1 cellular context compared by ENCODE assay signal in the genomic region with DNA sequence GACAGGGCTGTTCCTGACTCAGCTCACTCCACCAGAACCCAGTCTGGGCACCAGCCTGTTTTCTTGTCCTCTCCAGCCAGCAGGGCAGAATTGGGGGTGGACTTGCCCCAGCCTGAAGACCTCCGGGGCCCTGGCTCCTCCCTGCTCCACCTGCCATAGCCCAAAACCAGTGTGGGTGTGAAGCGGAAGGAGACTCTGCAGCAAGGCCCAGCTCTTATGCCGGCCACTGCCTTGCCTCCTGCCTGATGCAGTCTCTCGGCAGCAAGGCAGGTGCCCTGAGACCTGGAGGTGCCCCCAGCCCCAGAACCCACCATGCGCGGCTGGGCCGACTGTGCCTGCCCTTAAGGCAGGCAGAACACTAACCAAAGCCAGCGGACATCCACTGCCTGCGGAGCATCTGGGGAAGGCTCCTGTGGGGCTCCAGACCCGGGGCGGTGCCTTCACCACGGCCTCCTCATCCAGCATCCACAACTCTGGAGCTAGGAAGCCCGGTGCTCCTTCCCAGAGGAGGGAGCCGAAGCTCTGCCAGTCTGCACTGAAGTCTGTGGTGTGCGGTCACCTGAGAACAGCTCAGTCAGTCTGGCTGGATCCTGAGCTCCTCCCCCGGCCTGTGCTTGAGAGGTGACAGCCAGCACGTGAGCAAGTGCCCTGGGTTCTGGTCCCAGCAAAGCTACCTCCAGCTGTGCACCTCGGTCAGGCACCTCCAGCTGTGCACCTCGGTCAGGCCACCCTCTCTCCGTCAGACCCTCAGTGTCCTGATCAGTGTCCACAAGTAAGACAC.
TF ChIP-seq lines count a peak whose summit lies in the region.

No MANE protein-coding gene starts in this region.

TF ChIP-seq in SK-N-SH, 30 proteins besides CTCF, POLR2A, EP300 and RAD21:
- TF ChIP-seq, protein P1, sequence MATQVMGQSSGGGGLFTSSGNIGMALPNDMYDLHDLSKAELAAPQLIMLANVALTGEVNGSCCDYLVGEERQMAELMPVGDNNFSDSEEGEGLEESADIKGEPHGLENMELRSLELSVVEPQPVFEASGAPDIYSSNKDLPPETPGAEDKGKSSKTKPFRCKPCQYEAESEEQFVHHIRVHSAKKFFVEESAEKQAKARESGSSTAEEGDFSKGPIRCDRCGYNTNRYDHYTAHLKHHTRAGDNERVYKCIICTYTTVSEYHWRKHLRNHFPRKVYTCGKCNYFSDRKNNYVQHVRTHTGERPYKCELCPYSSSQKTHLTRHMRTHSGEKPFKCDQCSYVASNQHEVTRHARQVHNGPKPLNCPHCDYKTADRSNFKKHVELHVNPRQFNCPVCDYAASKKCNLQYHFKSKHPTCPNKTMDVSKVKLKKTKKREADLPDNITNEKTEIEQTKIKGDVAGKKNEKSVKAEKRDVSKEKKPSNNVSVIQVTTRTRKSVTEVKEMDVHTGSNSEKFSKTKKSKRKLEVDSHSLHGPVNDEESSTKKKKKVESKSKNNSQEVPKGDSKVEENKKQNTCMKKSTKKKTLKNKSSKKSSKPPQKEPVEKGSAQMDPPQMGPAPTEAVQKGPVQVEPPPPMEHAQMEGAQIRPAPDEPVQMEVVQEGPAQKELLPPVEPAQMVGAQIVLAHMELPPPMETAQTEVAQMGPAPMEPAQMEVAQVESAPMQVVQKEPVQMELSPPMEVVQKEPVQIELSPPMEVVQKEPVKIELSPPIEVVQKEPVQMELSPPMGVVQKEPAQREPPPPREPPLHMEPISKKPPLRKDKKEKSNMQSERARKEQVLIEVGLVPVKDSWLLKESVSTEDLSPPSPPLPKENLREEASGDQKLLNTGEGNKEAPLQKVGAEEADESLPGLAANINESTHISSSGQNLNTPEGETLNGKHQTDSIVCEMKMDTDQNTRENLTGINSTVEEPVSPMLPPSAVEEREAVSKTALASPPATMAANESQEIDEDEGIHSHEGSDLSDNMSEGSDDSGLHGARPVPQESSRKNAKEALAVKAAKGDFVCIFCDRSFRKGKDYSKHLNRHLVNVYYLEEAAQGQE (IDR thresholded peaks at IDR 0.05; ENCODE audit: low read depth, low read length), result no peak
- no peak for TF ChIP-seq GATA2 (CRISPR knock-in tag; IDR thresholded peaks at IDR 0.05)
- no peak for TF ChIP-seq CHD2 (IDR thresholded peaks at IDR 0.05; ENCODE audit: low read length, partially characterized antibody)
- no peak for TF ChIP-seq TCF12 (IDR thresholded peaks at IDR 0.05)
- TF ChIP-seq MEF2A (IDR thresholded peaks at IDR 0.05; ENCODE audit: borderline replicate concordance, low read depth), result no peak
- TF ChIP-seq, protein P2, sequence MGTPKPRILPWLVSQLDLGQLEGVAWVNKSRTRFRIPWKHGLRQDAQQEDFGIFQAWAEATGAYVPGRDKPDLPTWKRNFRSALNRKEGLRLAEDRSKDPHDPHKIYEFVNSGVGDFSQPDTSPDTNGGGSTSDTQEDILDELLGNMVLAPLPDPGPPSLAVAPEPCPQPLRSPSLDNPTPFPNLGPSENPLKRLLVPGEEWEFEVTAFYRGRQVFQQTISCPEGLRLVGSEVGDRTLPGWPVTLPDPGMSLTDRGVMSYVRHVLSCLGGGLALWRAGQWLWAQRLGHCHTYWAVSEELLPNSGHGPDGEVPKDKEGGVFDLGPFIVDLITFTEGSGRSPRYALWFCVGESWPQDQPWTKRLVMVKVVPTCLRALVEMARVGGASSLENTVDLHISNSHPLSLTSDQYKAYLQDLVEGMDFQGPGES (IDR thresholded peaks at IDR 0.05; ENCODE audit: low read depth, low read length), result no peak
- TF ChIP-seq, protein P3, sequence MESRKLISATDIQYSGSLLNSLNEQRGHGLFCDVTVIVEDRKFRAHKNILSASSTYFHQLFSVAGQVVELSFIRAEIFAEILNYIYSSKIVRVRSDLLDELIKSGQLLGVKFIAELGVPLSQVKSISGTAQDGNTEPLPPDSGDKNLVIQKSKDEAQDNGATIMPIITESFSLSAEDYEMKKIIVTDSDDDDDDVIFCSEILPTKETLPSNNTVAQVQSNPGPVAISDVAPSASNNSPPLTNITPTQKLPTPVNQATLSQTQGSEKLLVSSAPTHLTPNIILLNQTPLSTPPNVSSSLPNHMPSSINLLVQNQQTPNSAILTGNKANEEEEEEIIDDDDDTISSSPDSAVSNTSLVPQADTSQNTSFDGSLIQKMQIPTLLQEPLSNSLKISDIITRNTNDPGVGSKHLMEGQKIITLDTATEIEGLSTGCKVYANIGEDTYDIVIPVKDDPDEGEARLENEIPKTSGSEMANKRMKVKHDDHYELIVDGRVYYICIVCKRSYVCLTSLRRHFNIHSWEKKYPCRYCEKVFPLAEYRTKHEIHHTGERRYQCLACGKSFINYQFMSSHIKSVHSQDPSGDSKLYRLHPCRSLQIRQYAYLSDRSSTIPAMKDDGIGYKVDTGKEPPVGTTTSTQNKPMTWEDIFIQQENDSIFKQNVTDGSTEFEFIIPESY (IDR thresholded peaks at IDR 0.05; ENCODE audit: borderline replicate concordance, low read depth), result no peak
- TF ChIP-seq FOXJ3 (CRISPR knock-in tag; IDR thresholded peaks at IDR 0.05), result no peak
- TF ChIP-seq RFX5 (IDR thresholded peaks at IDR 0.05; ENCODE audit: low read length), result no peak
- TF ChIP-seq SIN3A (IDR thresholded peaks at IDR 0.05; ENCODE audit: borderline replicate concordance, low read depth, low read length), result no peak
- no peak for TF ChIP-seq GABPA (IDR thresholded peaks at IDR 0.05; ENCODE audit: low read depth)
- TF ChIP-seq, protein P4, sequence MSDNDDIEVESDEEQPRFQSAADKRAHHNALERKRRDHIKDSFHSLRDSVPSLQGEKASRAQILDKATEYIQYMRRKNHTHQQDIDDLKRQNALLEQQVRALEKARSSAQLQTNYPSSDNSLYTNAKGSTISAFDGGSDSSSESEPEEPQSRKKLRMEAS (IDR thresholded peaks at IDR 0.05; ENCODE audit: low read depth), result no peak
